In the genomic region with DNA sequence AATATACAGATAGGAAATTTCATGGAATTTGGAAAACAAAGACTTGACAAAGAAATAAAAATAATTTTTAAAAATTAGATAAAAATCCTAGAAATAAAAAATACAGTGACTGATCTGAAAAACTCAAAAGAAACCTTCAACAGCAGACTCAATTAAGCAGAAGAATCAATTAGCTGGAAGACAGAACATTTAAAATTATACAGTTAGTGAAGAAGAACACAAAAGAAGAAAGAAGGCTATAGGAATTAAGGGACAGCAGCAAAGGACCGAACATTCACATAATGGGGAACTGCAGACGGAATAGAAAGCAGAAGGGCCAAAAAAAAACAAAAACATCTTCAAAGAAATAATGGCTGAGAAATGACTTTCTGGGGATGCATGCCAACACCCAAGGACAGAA, we compare ENCODE assay signal across 31 cellular contexts.
"Had no signal": no experiment of that assay in that cellular context is flagged by ENCODE, and none has a peak within 500 bp of the region (broad histone marks: within the 10 kb centered on the region; RNA-seq: fewer than 3 reads in every experiment).

No MANE protein-coding gene starts in this region.

- FAIRE-seq: astrocyte, TTC549 had no signal

- H3K4me3 ChIP-seq: adrenal gland, body of pancreas, breast epithelium had no signal

- DNase-seq: activated B cell treated with CpG ODN at 0.5 μM for 24 hours; activated CD4-positive, alpha-beta memory T cell treated with anti-CD3 and anti-CD28 coated beads for 36 hours; activated CD4-positive, alpha-beta T cell treated with anti-CD3 and anti-CD28 coated beads for 4 hours; activated CD4-positive, alpha-beta T cell treated with anti-CD3 and anti-CD28 coated beads, Interleukin-2, amount 10 ng/mL, durations not matched to agents 24 days and 14 days; activated CD4-positive, alpha-beta T cell treated with anti-CD3 and anti-CD28 coated beads, Interleukin-2, amount 50 U/mL, for 1 hour; activated CD4-positive, alpha-beta T cell treated with anti-CD3 and anti-CD28 coated beads, Interleukin-2, amount 50 U/mL, for 4 hours; activated CD4-positive, CD25-positive, alpha-beta regulatory T cell treated with anti-CD3 and anti-CD28 coated beads, Interleukin-2, amount 50 U/mL, for 72 hours; activated CD8-positive, alpha-beta memory T cell treated with anti-CD3 and anti-CD28 coated beads, Interleukin-2, amount 50 U/mL, for 4 hours; activated CD8-positive, alpha-beta T cell treated with anti-CD3 and anti-CD28 coated beads for 36 hours; activated effector memory CD4-positive, alpha-beta T cell treated with Interleukin-2 at 50 U/mL for 16 hours; activated gamma-delta T cell; activated naive CD4-positive, alpha-beta T cell treated with anti-CD3 and anti-CD28 coated beads, Interleukin-2, amount 10 ng/mL, durations not matched to agents 7 days and 5 days; activated naive CD4-positive, alpha-beta T cell treated with Interleukin-2 at 50 U/mL for 16 hours; activated naive CD8-positive, alpha-beta T cell treated with anti-CD3 and anti-CD28 coated beads, Interleukin-2, amount 10 ng/mL, durations not matched to agents 7 days and 5 days; activated naive CD8-positive, alpha-beta T cell treated with anti-CD3 and anti-CD28 coated beads, Interleukin-2, amount 50 U/mL, for 24 hours; activated T-cell treated with anti-CD3 and anti-CD28 coated beads for 4 hours; activated T-cell treated with anti-CD3 and anti-CD28 coated beads, Interleukin-2, amount 50 U/mL, for 1 hour; activated T-cell treated with anti-CD3 and anti-CD28 coated beads, Interleukin-2, amount 50 U/mL, for 48 hours; adrenal gland; amniotic stem cell; aorta; body of pancreas; brain microvascular endothelial cell; central memory CD4-positive, alpha-beta T cell; T-helper 1 cell; T-helper 2 cell; T-helper 9 cell had no signal

- H3K27ac ChIP-seq: adrenal gland, body of pancreas, brain microvascular endothelial cell, breast epithelium, VCaP had no signal

- ATAC-seq: activated CD8-positive, alpha-beta T cell treated with anti-CD3 and anti-CD28 coated beads for 36 hours; activated naive CD8-positive, alpha-beta T cell treated with anti-CD3 and anti-CD28 coated beads, Interleukin-2, amount 50 U/mL, for 24 hours; body of pancreas had no signal

- H3K27me3 ChIP-seq: adrenal gland, body of pancreas, brain microvascular endothelial cell, breast epithelium had no signal

- H3K36me3 ChIP-seq: adrenal gland, brain microvascular endothelial cell, breast epithelium had no signal

- H3K4me1 ChIP-seq: adrenal gland, body of pancreas, breast epithelium had no signal
